Comparison of ENCODE assay signal across 12 cellular contexts in genomic region chr20:32227744-32228688, GRCh38. TPM values are rescaled to one million over a fixed set of nuclear protein-coding genes. Genes with fewer than 3 reads are reported as not detected.
DNase-seq lines count a peak whose midpoint lies in the region; ATAC-seq and TF ChIP-seq lines count a peak whose summit lies in the region.
"Had no signal": no experiment of that assay in that cellular context is flagged by ENCODE, and none has a peak within 500 bp of the region (broad histone marks: within the 10 kb centered on the region; RNA-seq: fewer than 3 reads in every experiment).

No MANE protein-coding gene starts in this region.

- no peaks in the 10 kb centered on the region for H3K9me3 Mint-ChIP-seq in natural killer cell treated with Interleukin-12 subunit alpha and Interleukin-12 subunit beta and Interleukin-15 and Interleukin-18, amount 100 ng/mL, for 72 hours
- no peaks in the 10 kb centered on the region for H3K9me3 Mint-ChIP-seq in natural killer cell
- no peaks in the 10 kb centered on the region for H3K9me3 Mint-ChIP-seq in WTC11
- H3K9me3 Mint-ChIP-seq: immature natural killer cell had no signal

- POLR2A ChIA-PET in A673 (lab: Charles Lee; ENCODE audit: low non-redundant PET): no interaction called here
- POLR2A ChIA-PET in WTC11 (lab: Charles Lee): no interaction called here

- no peak for ATAC-seq in natural killer cell treated with Interleukin-12 subunit alpha and Interleukin-12 subunit beta and Interleukin-15 and Interleukin-18, amount 100 ng/mL, for 72 hours
- ATAC-seq in natural killer cell: no peak
- peak; percentile 81 for ATAC-seq in body of pancreas
- ATAC-seq in mucosa of descending colon: peak; percentile 91
- ATAC-seq in WTC11: no peak
- ATAC-seq: SK-N-SH treated with all-trans-retinoic acid at 6 μM for 48 hours had no signal

- H3K27me3 Mint-ChIP-seq in natural killer cell treated with Interleukin-12 subunit alpha and Interleukin-12 subunit beta and Interleukin-15 and Interleukin-18, amount 100 ng/mL, for 72 hours: no peaks in the 10 kb centered on the region
- H3K27me3 Mint-ChIP-seq in natural killer cell (ENCODE audit: low read depth in 2 of 2) (no peaks in the 10 kb centered on the region), WTC11 (ENCODE audit: low read depth) (no peaks in the 10 kb centered on the region)

- no peak overlapping the region for H3K4me3 Mint-ChIP-seq in natural killer cell treated with Interleukin-12 subunit alpha and Interleukin-12 subunit beta and Interleukin-15 and Interleukin-18, amount 100 ng/mL, for 72 hours
- H3K4me3 Mint-ChIP-seq in natural killer cell (no peak overlapping the region), WTC11 (no peak overlapping the region)
- H3K4me3 Mint-ChIP-seq: immature natural killer cell had no signal

- H3K9me3 ChIP-seq in body of pancreas (no peaks in the 10 kb centered on the region), mucosa of descending colon (no peaks in the 10 kb centered on the region), A673 (ENCODE audit: low read depth, low read length, poor library complexity, severe bottlenecking) (no peaks in the 10 kb centered on the region)

- DNase-seq in natural killer cell treated with Interleukin-12 subunit alpha and Interleukin-12 subunit beta and Interleukin-15 and Interleukin-18, amount 100 ng/mL, for 72 hours (ENCODE audit: low spot score): no peak
- DNase-seq in natural killer cell (no peak), body of pancreas (peak; percentile 56 to 76 (median 68)), mucosa of descending colon (peak; percentile 75 to 93 (median 83)), A673 (ENCODE audit: low spot score) (no peak), WTC11 (ENCODE audit: low spot score) (no peak), HK-2 (ENCODE audit: unreplicated experiment) (no peak)
- no peak for DNase-seq in stimulated activated naive CD4-positive, alpha-beta T cell treated with Interleukin-2 at 50 U/mL for 16 hours (lab: John Stamatoyannopoulos, UW)
- DNase-seq: immature natural killer cell, NCI-H524 treated with DMSO at 0.1 percent for 48 hours had no signal

- H3K4me1 ChIP-seq in body of pancreas (peaks cover 49% of the 10 kb centered on the region), mucosa of descending colon (ENCODE audit: low read depth) (peaks cover 51% of the 10 kb centered on the region), A673 (ENCODE audit: insufficient read depth, low read length, poor library complexity, severe bottlenecking) (peaks cover 9% of the 10 kb centered on the region)

- BruUV-seq in A673 (replicated peaks; lab: Mats Ljungman, UMichigan): no TSS peak

- no peak for TF ChIP-seq CTCF in natural killer cell (IDR thresholded peaks at IDR 0.05)
- no peak for TF ChIP-seq CTCF in body of pancreas (IDR thresholded peaks at IDR 0.05)
- TF ChIP-seq CTCF in mucosa of descending colon (IDR thresholded peaks at IDR 0.05): no peak
- TF ChIP-seq CTCF in A673 (conservative IDR thresholded peaks at IDR 0.05; ENCODE audit: low read depth, low read length): no peak
- TF ChIP-seq CTCF in WTC11 (IDR thresholded peaks at IDR 0.05): no peak

- WGBS in body of pancreas, 2 donors: 47 to 48% methylated on average over 22 of the region's 22 CpGs

- H3K27ac ChIP-seq in body of pancreas (peak overlapping the region; percentile 74 to 89 (median 79)), A673 (ENCODE audit: low read depth, low read length, poor library complexity, severe bottlenecking) (no peak overlapping the region)
- H3K27ac ChIP-seq: epithelial cell of prostate had no signal

- peaks cover 3 to 9% of the 10 kb centered on the region in 2 donors for H3K36me3 ChIP-seq in body of pancreas (replicated peaks in 1 of 2; ENCODE audit: insufficient read depth in 1 of 2, low read depth in 2 of 2)
- H3K36me3 ChIP-seq in mucosa of descending colon (ENCODE audit: low read depth): no peaks in the 10 kb centered on the region
- peaks cover 59% of the 10 kb centered on the region for H3K36me3 ChIP-seq in A673 (ENCODE audit: insufficient read depth, low read length, poor library complexity, severe bottlenecking)

- H3K27me3 ChIP-seq in body of pancreas: no peaks in the 10 kb centered on the region
- H3K27me3 ChIP-seq in A673 (replicated peaks; ENCODE audit: insufficient read depth, low read depth, low read length, poor library complexity): no peaks in the 10 kb centered on the region

- H3K27ac Mint-ChIP-seq in natural killer cell treated with Interleukin-12 subunit alpha and Interleukin-12 subunit beta and Interleukin-15 and Interleukin-18, amount 100 ng/mL, for 72 hours: peak overlapping the region; percentile 51 to 66
- H3K27ac Mint-ChIP-seq in natural killer cell: no peak overlapping the region
- no peak overlapping the region; the same call in 1 of the 2 replicates for H3K27ac Mint-ChIP-seq in WTC11
- H3K27ac Mint-ChIP-seq: immature natural killer cell had no signal

- CTCF ChIA-PET in A673 (lab: Charles Lee) (no interaction called here), WTC11 (lab: Charles Lee) (no interaction called here)

- H3K4me3 ChIP-seq in body of pancreas: no peak overlapping the region
- H3K4me3 ChIP-seq in mucosa of descending colon: no peak overlapping the region
- H3K4me3 ChIP-seq in A673 (ENCODE audit: low read depth, low read length, poor library complexity, severe bottlenecking): no peak overlapping the region

- peak in 1 of 3 donors; percentile 18 for TF ChIP-seq POLR2A in body of pancreas (IDR thresholded peaks at IDR 0.05)

- peaks cover 19% of the 10 kb centered on the region for H3K36me3 Mint-ChIP-seq in natural killer cell treated with Interleukin-12 subunit alpha and Interleukin-12 subunit beta and Interleukin-15 and Interleukin-18, amount 100 ng/mL, for 72 hours
- H3K36me3 Mint-ChIP-seq in natural killer cell (peaks cover 11% of the 10 kb centered on the region), WTC11 (peaks cover 48% of the 10 kb centered on the region)

- H3K4me1 Mint-ChIP-seq in natural killer cell treated with Interleukin-12 subunit alpha and Interleukin-12 subunit beta and Interleukin-15 and Interleukin-18, amount 100 ng/mL, for 72 hours (ENCODE audit: low read depth in 2 of 2): peaks cover 20 to 22% of the 10 kb centered on the region in 2 donors
- H3K4me1 Mint-ChIP-seq in natural killer cell: peaks cover 12 to 21% of the 10 kb centered on the region in 2 donors
- no peaks in the 10 kb centered on the region for H3K4me1 Mint-ChIP-seq in WTC11

- intact Hi-C loops in natural killer cell (cut with micrococcal nuclease) (no loop called here), body of pancreas (cut with DNase I) (no loop called here), mucosa of descending colon (cut with DNase I, micrococcal nuclease) (no loop called here), A673 (cut with micrococcal nuclease; ENCODE audit: unreplicated experiment) (no loop called here)

TF ChIP-seq in WTC11, 78 proteins besides CTCF, POLR2A, EP300 and RAD21 (continues in another document):
- no peak for TF ChIP-seq SMAD3 (CRISPR knock-in tag; IDR thresholded peaks at IDR 0.05; ENCODE audit: borderline replicate concordance)
- TF ChIP-seq GTF2I (CRISPR knock-in tag; conservative IDR thresholded peaks at IDR 0.05): no peak
- no peak for TF ChIP-seq ETV6 (CRISPR knock-in tag; IDR thresholded peaks at IDR 0.05)
- no peak for TF ChIP-seq AR (CRISPR knock-in tag; IDR thresholded peaks at IDR 0.05)
- TF ChIP-seq NR3C1 (CRISPR knock-in tag; conservative IDR thresholded peaks at IDR 0.05; ENCODE audit: low read depth): no peak

RNA-seq across cellular contexts. Expression of gene POFUT1, which starts 20.3 kb away (rescaled TPM):
- 10 to 100 TPM; 36.6 to 50.0 TPM for total RNA-seq in natural killer cell treated with Interleukin-12 subunit alpha and Interleukin-12 subunit beta and Interleukin-15 and Interleukin-18, amount 100 ng/mL, for 72 hours
- total RNA-seq in natural killer cell (10 to 100 TPM in 2 of 3 donors, 1 to 10 TPM in 1; 9.7 to 14.5 (median 13.2) TPM), body of pancreas (10 to 100 TPM; 12.2 to 23.6 TPM), mucosa of descending colon (10 to 100 TPM; 35.5 to 48.5 (median 44.8) TPM), A673 (2021) (55.9 and 56.6 TPM in 2 replicates), WTC11 (2021) (23.4 to 29.4 TPM (median 25.2 TPM) in 3 replicates)

RNA-seq across cellular contexts. Expression of gene PLAGL2, which starts 20.5 kb away (rescaled TPM):
- total RNA-seq in natural killer cell treated with Interleukin-12 subunit alpha and Interleukin-12 subunit beta and Interleukin-15 and Interleukin-18, amount 100 ng/mL, for 72 hours: 10 to 100 TPM; 32.8 to 39.4 TPM
- total RNA-seq in natural killer cell (10 to 100 TPM; 13.5 to 16.6 (median 15.1) TPM), body of pancreas (1 to 10 TPM; 4.6 to 5.2 TPM), mucosa of descending colon (10 to 100 TPM; 12.9 to 21.9 (median 16.5) TPM), A673 (2021) (36.8 and 40.4 TPM in 2 replicates), WTC11 (2021) (21.4 to 22.6 TPM (median 22.6 TPM) in 3 replicates)

RNA-seq across cellular contexts. Expression of gene KIF3B, which starts 49.4 kb away (rescaled TPM):
- total RNA-seq in natural killer cell treated with Interleukin-12 subunit alpha and Interleukin-12 subunit beta and Interleukin-15 and Interleukin-18, amount 100 ng/mL, for 72 hours: 10 to 100 TPM; 51.3 to 61.2 TPM
- total RNA-seq in natural killer cell (10 to 100 TPM; 10.2 to 14.3 (median 13.2) TPM), body of pancreas (10 to 100 TPM; 23.1 to 28.3 TPM), mucosa of descending colon (10 to 100 TPM; 39.3 to 54.6 (median 52.0) TPM), A673 (2021) (24.3 and 25.4 TPM in 2 replicates), WTC11 (2021) (18.2 to 21.5 TPM (median 18.4 TPM) in 3 replicates)

Comparison
In these comparisons a context has a peak if more than half of its experiments do, and no peak if none do; other contexts are left out.
1. H3K27ac Mint-ChIP-seq: peak in natural killer cell treated with Interleukin-12 subunit alpha and Interleukin-12 subunit beta and Interleukin-15 and Interleukin-18, amount 100 ng/mL, for 72 hours (2 of 2); none in natural killer cell (0 of 2) and WTC11 (single experiment).
2. ATAC-seq: peak in body of pancreas (single experiment) and mucosa of descending colon (single experiment); none in natural killer cell treated with Interleukin-12 subunit alpha and Interleukin-12 subunit beta and Interleukin-15 and Interleukin-18, amount 100 ng/mL, for 72 hours (0 of 2), natural killer cell (0 of 3) and WTC11 (single experiment).
3. DNase-seq: peak in body of pancreas (4 of 4) and mucosa of descending colon (3 of 3); none in natural killer cell treated with Interleukin-12 subunit alpha and Interleukin-12 subunit beta and Interleukin-15 and Interleukin-18, amount 100 ng/mL, for 72 hours (single experiment), natural killer cell (single experiment), stimulated activated naive CD4-positive, alpha-beta T cell treated with Interleukin-2 at 50 U/mL for 16 hours (single experiment), A673 (single experiment), WTC11 (single experiment) and HK-2 (single experiment).